ENCODE assay signal across 1 cellular context in the genomic region with DNA sequence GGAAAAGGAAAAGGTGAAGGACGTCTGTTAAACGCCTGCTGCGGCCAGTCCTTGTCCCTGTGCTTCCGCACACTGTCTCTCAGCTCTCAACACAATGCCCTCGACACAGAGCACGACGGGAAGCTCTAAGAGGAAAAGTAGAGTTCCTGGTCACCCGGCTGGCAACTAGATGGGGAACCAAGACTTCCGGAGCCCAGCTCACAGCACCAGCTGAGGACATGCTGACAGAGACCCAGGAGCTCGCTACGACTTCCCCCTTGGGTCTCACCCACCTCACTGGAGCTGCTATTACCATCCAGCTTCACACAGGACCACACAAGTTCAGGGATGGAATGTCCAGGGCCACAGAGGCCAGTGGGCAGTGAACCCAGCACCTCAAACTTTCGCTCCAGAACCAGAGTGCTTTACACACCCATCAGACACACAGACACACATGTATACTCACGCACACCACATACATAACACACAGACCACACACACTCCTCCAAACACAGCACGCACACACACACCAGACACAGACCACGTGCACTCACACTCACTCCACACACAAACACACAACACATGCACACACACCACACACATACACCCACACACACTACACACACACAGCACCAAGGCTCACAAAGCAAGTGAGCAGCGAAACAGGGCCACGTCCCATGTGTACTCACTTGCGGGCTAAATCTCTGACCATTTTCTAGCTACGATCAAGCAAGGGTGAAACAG.
TF ChIP-seq lines count a peak whose summit lies in the region.

No MANE protein-coding gene starts in this region.

TF ChIP-seq in HepG2, 621 proteins besides CTCF, POLR2A, EP300 and RAD21:
- no peak for TF ChIP-seq ZNF329 (CRISPR knock-in tag; IDR thresholded peaks at IDR 0.05; ENCODE audit: low read depth)
- TF ChIP-seq, protein P1, sequence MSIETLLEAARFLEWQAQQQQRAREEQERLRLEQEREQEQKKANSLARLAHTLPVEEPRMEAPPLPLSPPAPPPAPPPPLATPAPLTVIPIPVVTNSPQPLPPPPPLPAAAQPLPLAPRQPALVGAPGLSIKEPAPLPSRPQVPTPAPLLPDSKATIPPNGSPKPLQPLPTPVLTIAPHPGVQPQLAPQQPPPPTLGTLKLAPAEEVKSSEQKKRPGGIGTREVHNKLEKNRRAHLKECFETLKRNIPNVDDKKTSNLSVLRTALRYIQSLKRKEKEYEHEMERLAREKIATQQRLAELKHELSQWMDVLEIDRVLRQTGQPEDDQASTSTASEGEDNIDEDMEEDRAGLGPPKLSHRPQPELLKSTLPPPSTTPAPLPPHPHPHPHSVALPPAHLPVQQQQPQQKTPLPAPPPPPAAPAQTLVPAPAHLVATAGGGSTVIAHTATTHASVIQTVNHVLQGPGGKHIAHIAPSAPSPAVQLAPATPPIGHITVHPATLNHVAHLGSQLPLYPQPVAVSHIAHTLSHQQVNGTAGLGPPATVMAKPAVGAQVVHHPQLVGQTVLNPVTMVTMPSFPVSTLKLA (IDR thresholded peaks at IDR 0.05): peak; percentile 72
